11 cellular contexts compared by ENCODE assay signal in genomic region chr11:5691238-5691962, GRCh38. TPM values are rescaled to one million over a fixed set of nuclear protein-coding genes. Genes with fewer than 3 reads are reported as not detected.
DNase-seq lines count a peak whose midpoint lies in the region; ATAC-seq, FAIRE-seq and TF ChIP-seq lines count a peak whose summit lies in the region.
"Not testable (repeated sequence)": the region's sequence is repeated elsewhere in the genome, so short reads cannot be mapped to it uniquely, and the experiment has no call there.
"Had no signal": no experiment of that assay in that cellular context is flagged by ENCODE, and none has a peak within 500 bp of the region (broad histone marks: within the 10 kb centered on the region; RNA-seq: fewer than 3 reads in every experiment).

No MANE protein-coding gene starts in this region.

- not testable (repeated sequence) for H3K79me2 ChIP-seq in K562 (ENCODE audit: control insufficient read depth, insufficient read depth, low read length)

- not testable (repeated sequence) for FAIRE-seq in K562 (lab: Jason Lieb, UNC)

- intact Hi-C loops in CD4-positive, alpha-beta T cell (cut with DNase I, micrococcal nuclease), result loop anchor here (10.0 kb wide), 3 partner anchors 543 to 1087 kb away; partner anchors contain the start of genes CNGA4 (in 1 of the 2), FHIP1B (in 1 of the 2) and TRIM68 (in 1 of the 2)
- intact Hi-C loops in activated CD4-positive, alpha-beta memory T cell treated with anti-CD3 and anti-CD28 coated beads for 36 hours (cut with micrococcal nuclease), result loop anchor here (5.0 kb wide), 1 partner anchor 1056 kb away; no protein-coding TSS in a partner anchor
- intact Hi-C loops in K562 (cut with micrococcal nuclease); esophagus squamous epithelium (cut with DNase I); sigmoid colon (cut with DNase I): not testable (repeated sequence)

- H3K27me3 Mint-ChIP-seq in CD4-positive, alpha-beta T cell; IgD-negative memory B cell; activated CD4-positive, alpha-beta memory T cell treated with anti-CD3 and anti-CD28 coated beads for 36 hours: not testable (repeated sequence)

- TF ChIP-seq RAD21 in K562 (CRISPR knock-in tag; conservative IDR thresholded peaks at IDR 0.05 in 1 of 2, IDR thresholded peaks at IDR 0.05 in 1 of 2), result not testable (repeated sequence)

- not testable (repeated sequence) for H3K9me1 ChIP-seq in K562 (ENCODE audit: control insufficient read depth, insufficient read depth, low read length)

- H2AFZ ChIP-seq in K562 (ENCODE audit: low read depth, low read length), result not testable (repeated sequence)

- H3K9me3 Mint-ChIP-seq in CD4-positive, alpha-beta T cell; IgD-negative memory B cell; activated CD4-positive, alpha-beta memory T cell treated with anti-CD3 and anti-CD28 coated beads for 36 hours: not testable (repeated sequence)

- not testable (repeated sequence) for H4K20me1 ChIP-seq in K562 (replicated peaks; ENCODE audit: control insufficient read depth, insufficient read depth, low read length)

- H3K9me3 ChIP-seq in CD4-positive, alpha-beta T cell (ENCODE audit: control insufficient read depth, low read length); K562 (replicated peaks; ENCODE audit: control insufficient read depth, insufficient read depth, low read depth, low read length); esophagus squamous epithelium; lung (ENCODE audit: control insufficient read depth in 2 of 2, insufficient read depth in 1 of 2, low read length in 1 of 2); sigmoid colon; tibial nerve: not testable (repeated sequence)

- in situ Hi-C loops in K562 (cut with MboI), result not testable (repeated sequence)

- H3K27me3 ChIP-seq in CD4-positive, alpha-beta T cell (ENCODE audit: control insufficient read depth, insufficient read depth, low read length); K562 (ENCODE audit: control insufficient read depth in 2 of 2, insufficient read depth in 2 of 2, low read length in 2 of 2); esophagus squamous epithelium; lung (ENCODE audit: control insufficient read depth, insufficient read depth); sigmoid colon; tibial nerve: not testable (repeated sequence)

- peaks cover 59% of the 10 kb centered on the region for H3K36me3 Mint-ChIP-seq in CD4-positive, alpha-beta T cell (ENCODE audit: low read depth)
- H3K36me3 Mint-ChIP-seq in IgD-negative memory B cell, result not testable (repeated sequence)
- H3K36me3 Mint-ChIP-seq in activated CD4-positive, alpha-beta memory T cell treated with anti-CD3 and anti-CD28 coated beads for 36 hours, result peaks cover 11% of the 10 kb centered on the region

- not testable (repeated sequence) for TF ChIP-seq POLR2A in K562 (conservative IDR thresholded peaks at IDR 0.05); esophagus squamous epithelium (IDR thresholded peaks at IDR 0.05); sigmoid colon (IDR thresholded peaks at IDR 0.05); tibial nerve (IDR thresholded peaks at IDR 0.05)

- not testable (repeated sequence) for H3K36me3 ChIP-seq in K562 (ENCODE audit: control insufficient read depth, insufficient read depth, low read length); esophagus squamous epithelium; lung (ENCODE audit: control insufficient read depth in 2 of 2, insufficient read depth in 2 of 2, low read length in 2 of 2); sigmoid colon; tibial nerve

- peaks cover 72% of the 10 kb centered on the region for H3K4me1 Mint-ChIP-seq in CD4-positive, alpha-beta T cell (ENCODE audit: low read depth)
- peaks cover 35 to 47% (median 42%) of the 10 kb centered on the region in 3 donors for H3K4me1 Mint-ChIP-seq in IgD-negative memory B cell
- H3K4me1 Mint-ChIP-seq in activated CD4-positive, alpha-beta memory T cell treated with anti-CD3 and anti-CD28 coated beads for 36 hours (ENCODE audit: low read depth), result peaks cover 51% of the 10 kb centered on the region

- peaks cover 0 to 26% of the 10 kb centered on the region in 2 experiments; a peak in 4 of 5 replicates for H3K4me1 ChIP-seq in K562 (replicated peaks in 1 of 2; ENCODE audit: control insufficient read depth in 2 of 2, insufficient read depth in 2 of 2, low read length in 2 of 2)
- peaks cover 3 to 52% (median 10%) of the 10 kb centered on the region in 3 donors for H3K4me1 ChIP-seq in esophagus squamous epithelium
- H3K4me1 ChIP-seq in lung (ENCODE audit: control insufficient read depth in 2 of 2, insufficient read depth in 2 of 2, low read length in 2 of 2), result not testable (repeated sequence)
- peaks cover 0 to 25% (median 23%) of the 10 kb centered on the region in 4 donors for H3K4me1 ChIP-seq in sigmoid colon
- peaks cover 0 to 42% (median 10%) of the 10 kb centered on the region in 4 donors for H3K4me1 ChIP-seq in tibial nerve

- peak overlapping the region; percentile 77 for H3K27ac ChIP-seq in CD4-positive, alpha-beta T cell (ENCODE audit: low read depth, low read length)
- not testable (repeated sequence) for H3K27ac ChIP-seq in K562 (ENCODE audit: extremely low read depth, low read depth, low read length)
- peak overlapping the region; percentile 83 to 91 (median 88) for H3K27ac ChIP-seq in esophagus squamous epithelium
- H3K27ac ChIP-seq in lung (ENCODE audit: low read depth in 1 of 2, low read length in 1 of 2), result peak overlapping the region; percentile 84 to 89
- peak overlapping the region; percentile 80 to 89 (median 84) for H3K27ac ChIP-seq in sigmoid colon
- peak overlapping the region; percentile 55 to 95 (median 86) for H3K27ac ChIP-seq in tibial nerve

- 9% methylated on average over 6 of the region's 12 CpGs for whole genome bisulfite sequencing in K562 (ENCODE audit: insufficient coverage, low coverage, missing lambda C conversion rate)
- WGBS in esophagus squamous epithelium, 2 donors, result 63 to 77% methylated on average over 4 to 12 of the region's 12 CpGs
- WGBS in lung, 2 donors, result 26 to 33% methylated on average over 12 of the region's 12 CpGs
- WGBS in sigmoid colon, 2 donors, result 40 to 67% methylated on average over 12 of the region's 12 CpGs
- 71 to 75% methylated on average over 12 of the region's 12 CpGs for WGBS in tibial nerve, 2 donors

- POLR2A ChIA-PET in CD4-positive, alpha-beta T cell (lab: Charles Lee), result interaction anchor here (0.6 to 2.5 kb wide), 4 partner anchors 10 to 45 kb away, joined by 3 to 17 read pairs (median 6); partner anchors contain the start of gene OR56B1
- POLR2A ChIA-PET in activated CD4-positive, alpha-beta memory T cell treated with anti-CD3 and anti-CD28 coated beads for 36 hours (lab: Charles Lee), result interaction anchor here (1.1 kb wide), 1 partner anchor 10 kb away, joined by 3 read pairs; no protein-coding TSS in a partner anchor
- POLR2A ChIA-PET in K562 (lab: Yijun Ruan, JAX), result interaction anchor here (1.3 kb wide), 1 partner anchor 14 kb away, joined by 5 read pairs; no protein-coding TSS in a partner anchor

- H3K4me3 Mint-ChIP-seq in CD4-positive, alpha-beta T cell, result peak overlapping the region; percentile 92
- peak overlapping the region; percentile 90 to 100 (median 98) for H3K4me3 Mint-ChIP-seq in IgD-negative memory B cell
- peak overlapping the region; percentile 89 for H3K4me3 Mint-ChIP-seq in activated CD4-positive, alpha-beta memory T cell treated with anti-CD3 and anti-CD28 coated beads for 36 hours

- BruUV-seq in K562 (replicated peaks; lab: Mats Ljungman, UMichigan), result not testable (repeated sequence)

- not testable (repeated sequence) for H3K4me3 ChIP-seq in K562
- H3K4me3 ChIP-seq in esophagus squamous epithelium (peak overlapping the region; percentile 37 to 60 (median 43)), lung (peak overlapping the region; percentile 38), sigmoid colon (peak overlapping the region; percentile 20 to 51 (median 38)), tibial nerve (peak overlapping the region; percentile 20 to 54 (median 47))

- not testable (repeated sequence) for DNase-seq in CD4-positive, alpha-beta T cell; activated CD4-positive, alpha-beta memory T cell treated with anti-CD3 and anti-CD28 coated beads for 36 hours; K562 (ENCODE audit: extremely low read depth in 1 of 4, low spot score in 3 of 4); esophagus squamous epithelium (lab: John Stamatoyannopoulos, UW); lung (ENCODE audit: low spot score); sigmoid colon; tibial nerve (ENCODE audit: low spot score in 2 of 2)

- not testable (repeated sequence) for TF ChIP-seq EP300 in K562 (IDR thresholded peaks at IDR 0.05; ENCODE audit: low read length); sigmoid colon (IDR thresholded peaks at IDR 0.05); tibial nerve (IDR thresholded peaks at IDR 0.05)

- peak overlapping the region; percentile 60 for H3K4me2 ChIP-seq in K562 (ENCODE audit: insufficient read depth, low read length)

- TF ChIP-seq CTCF in CD4-positive, alpha-beta T cell (IDR thresholded peaks at IDR 0.05); K562 (IDR thresholded peaks at IDR 0.05 in 2 of 3, conservative IDR thresholded peaks at IDR 0.05 in 1 of 3; ENCODE audit: insufficient read depth in 2 of 3, low read depth in 1 of 3, low read length in 3 of 3); esophagus squamous epithelium (IDR thresholded peaks at IDR 0.05); lung (IDR thresholded peaks at IDR 0.05; ENCODE audit: control extremely low read depth, extremely low read depth); sigmoid colon (IDR thresholded peaks at IDR 0.05); tibial nerve (IDR thresholded peaks at IDR 0.05): not testable (repeated sequence)

- not testable (repeated sequence) for H3K9ac ChIP-seq in K562 (ENCODE audit: insufficient read depth in 1 of 2, low read depth in 2 of 2, low read length in 2 of 2)

- peak; percentile 26 for ATAC-seq in CD4-positive, alpha-beta T cell (ENCODE audit: poor library complexity)
- peak; percentile 38 for ATAC-seq in K562
- not testable (repeated sequence) for ATAC-seq in lung (ENCODE audit: insufficient read depth, low FRiP score)

- H3K27ac Mint-ChIP-seq in CD4-positive, alpha-beta T cell, result peak overlapping the region; percentile 91
- H3K27ac Mint-ChIP-seq in IgD-negative memory B cell, result peak overlapping the region; percentile 87 to 98 (median 98)
- H3K27ac Mint-ChIP-seq in activated CD4-positive, alpha-beta memory T cell treated with anti-CD3 and anti-CD28 coated beads for 36 hours, result peak overlapping the region; percentile 92

- CTCF ChIA-PET in CD4-positive, alpha-beta T cell (lab: Charles Lee); K562 (lab: Yijun Ruan, JAX; ENCODE audit: low intra/inter-chr PET ratio): not testable (repeated sequence)
- CTCF ChIA-PET in activated CD4-positive, alpha-beta memory T cell treated with anti-CD3 and anti-CD28 coated beads for 36 hours (lab: Charles Lee), result interaction anchor here (0.6 kb wide), 1 partner anchor 1096 kb away, joined by 3 read pairs; no protein-coding TSS in a partner anchor

RNA-seq across cellular contexts. Expression of gene TRIM22, which starts 1.8 kb away (rescaled TPM):
- 100 to 1,000 TPM; 198 to 206 TPM for total RNA-seq in CD4-positive, alpha-beta T cell
- polyA plus RNA-seq in IgD-negative memory B cell, result 210 TPM
- total RNA-seq in activated CD4-positive, alpha-beta memory T cell treated with anti-CD3 and anti-CD28 coated beads for 36 hours, result 100 to 1,000 TPM in 1 of 2 experiments, 10 to 100 TPM in 1; 98.5 to 104 TPM
- 0.46 and 0.55 TPM in 2 replicates for total RNA-seq in K562 (2011; cell fraction: chromatin; rRNA removed; ENCODE audit: low replicate concordance)
- 0.26 TPM in 1 of 2 replicates, not detected in the other for total RNA-seq in K562 (2011; cell fraction: nucleolus; rRNA removed)
- not detected in 2 replicates for total RNA-seq in K562 (2011; cell fraction: nucleoplasm; rRNA removed)
- total RNA-seq in K562 (2014; rRNA removed), result 0.20 and 1.1 TPM in 2 replicates
- total RNA-seq in K562 (2014; rRNA removed; fragmentation: Illumina TruSeq; extraction: Trizol), result 0.11 and 0.19 TPM in 2 replicates
- 0.18 and 0.30 TPM in 2 replicates for total RNA-seq in K562 (2015; rRNA removed; fragmentation: Illumina TruSeq; extraction: Trizol)
- 0.35 and 1.2 TPM in 2 replicates for total RNA-seq in K562 (2021)
- 0.18 and 0.60 TPM in 2 replicates for polyA plus RNA-seq in K562 (2011; rRNA removed)
- polyA plus RNA-seq in K562 (2011; cell fraction: cytosol; rRNA removed), result 0.06 and 0.38 TPM in 2 replicates
- 0.44 and 0.72 TPM in 2 replicates for polyA plus RNA-seq in K562 (2011; cell fraction: nucleus; rRNA removed)
- 0.23 and 1.0 TPM in 2 replicates for polyA plus RNA-seq in K562 (2012)
- 0.06 and 0.18 TPM in 2 replicates for polyA plus RNA-seq in K562 (2014; fragmentation: Illumina TruSeq; extraction: Trizol)
- polyA plus RNA-seq in K562 (2014; fragmentation: Nextera tagmentation; extraction: Ambion mirVana), result under 1 TPM in 1 of 2 experiments, not detected in 1; 0.17 TPM
- polyA plus RNA-seq in K562 (2014; rRNA removed), result 0.09 TPM in 1 of 2 replicates, not detected in the other
- 0.28 and 0.54 TPM in 2 replicates for polyA minus RNA-seq in K562 (2011; rRNA and poly(A)+ RNA removed)
- not detected in 2 replicates for polyA minus RNA-seq in K562 (2011; cell fraction: cytosol; rRNA and poly(A)+ RNA removed)
- 0.27 and 1.1 TPM in 2 replicates for polyA minus RNA-seq in K562 (2011; cell fraction: nucleus; rRNA and poly(A)+ RNA removed)
- total RNA-seq in esophagus squamous epithelium, result 10 to 100 TPM; 16.0 to 51.9 (median 32.1) TPM
- 100 to 1,000 TPM; 107 to 128 TPM for total RNA-seq in lung
- 100 to 1,000 TPM in 1 of 2 donors, 10 to 100 TPM in 1; 59.0 to 173 TPM for polyA plus RNA-seq in lung
- 10 to 100 TPM; 21.1 to 64.8 (median 40.5) TPM for total RNA-seq in sigmoid colon
- 100 to 1,000 TPM in 1 of 3 donors, 1 to 10 TPM in 2; 6.6 to 106 (median 7.9) TPM for polyA plus RNA-seq in sigmoid colon
- total RNA-seq in tibial nerve, result 100 to 1,000 TPM in 2 of 4 donors, 10 to 100 TPM in 2; 78.3 to 131 (median 100) TPM
- total RNA-seq: cardiac muscle cell had no signal

RNA-seq across cellular contexts. Expression of gene TRIM5, which starts 6.5 kb away (rescaled TPM):
- 1 to 10 TPM; 5.9 to 8.0 TPM for total RNA-seq in CD4-positive, alpha-beta T cell
- polyA plus RNA-seq in IgD-negative memory B cell (4.5 TPM), K562 (2011; rRNA removed) (15.3 and 17.6 TPM in 2 replicates), K562 (2014; fragmentation: Illumina TruSeq; extraction: Trizol) (16.6 and 20.8 TPM in 2 replicates), K562 (2014; fragmentation: Nextera tagmentation; extraction: Ambion mirVana) (10 to 100 TPM; 13.7 to 18.0 TPM), K562 (2014; rRNA removed) (7.7 and 10.2 TPM in 2 replicates), lung (10 to 100 TPM; 12.3 to 15.3 TPM), sigmoid colon (10 to 100 TPM in 1 of 3 donors, 1 to 10 TPM in 2; 5.4 to 12.4 (median 7.2) TPM)
- total RNA-seq in activated CD4-positive, alpha-beta memory T cell treated with anti-CD3 and anti-CD28 coated beads for 36 hours, result 10 to 100 TPM; 18.9 to 21.0 TPM
- 22.0 and 29.7 TPM in 2 replicates for total RNA-seq in K562 (2011; cell fraction: chromatin; rRNA removed; ENCODE audit: low replicate concordance)
- 12.5 and 13.2 TPM in 2 replicates for total RNA-seq in K562 (2011; cell fraction: nucleolus; rRNA removed)
- total RNA-seq in K562 (2011; cell fraction: nucleoplasm; rRNA removed), result 22.2 and 39.0 TPM in 2 replicates
- total RNA-seq in K562 (2014; rRNA removed) (11.7 and 12.0 TPM in 2 replicates), K562 (2014; rRNA removed; fragmentation: Illumina TruSeq; extraction: Trizol) (16.5 and 18.8 TPM in 2 replicates), K562 (2015; rRNA removed; fragmentation: Illumina TruSeq; extraction: Trizol) (13.9 and 15.0 TPM in 2 replicates), K562 (2021) (14.8 and 15.2 TPM in 2 replicates), esophagus squamous epithelium (10 to 100 TPM; 12.6 to 15.7 (median 14.9) TPM), lung (10 to 100 TPM; 34.1 to 46.0 TPM), sigmoid colon (10 to 100 TPM; 11.7 to 29.9 (median 14.3) TPM), tibial nerve (10 to 100 TPM; 16.9 to 38.7 (median 26.1) TPM)
- 6.0 and 14.1 TPM in 2 replicates for polyA plus RNA-seq in K562 (2011; cell fraction: cytosol; rRNA removed)
- 10.1 and 14.1 TPM in 2 replicates for polyA plus RNA-seq in K562 (2011; cell fraction: nucleus; rRNA removed)
- polyA plus RNA-seq in K562 (2012), result 12.0 and 21.5 TPM in 2 replicates
- polyA minus RNA-seq in K562 (2011; rRNA and poly(A)+ RNA removed), result 23.7 and 29.9 TPM in 2 replicates
- polyA minus RNA-seq in K562 (2011; cell fraction: cytosol; rRNA and poly(A)+ RNA removed), result 10.3 and 10.4 TPM in 2 replicates
- 9.0 and 15.6 TPM in 2 replicates for polyA minus RNA-seq in K562 (2011; cell fraction: nucleus; rRNA and poly(A)+ RNA removed)

RNA-seq across cellular contexts. Expression of gene OR56B1, which starts 44.8 kb away (rescaled TPM):
- total RNA-seq in CD4-positive, alpha-beta T cell, result under 1 TPM; 0.14 to 0.17 TPM
- polyA plus RNA-seq in IgD-negative memory B cell, result not detected
- under 1 TPM; 0.12 to 0.19 TPM for total RNA-seq in activated CD4-positive, alpha-beta memory T cell treated with anti-CD3 and anti-CD28 coated beads for 36 hours
- total RNA-seq in K562 (2011; cell fraction: chromatin; rRNA removed; ENCODE audit: low replicate concordance), result not detected in 2 replicates
- not detected in 2 replicates for total RNA-seq in K562 (2011; cell fraction: nucleolus; rRNA removed)
- total RNA-seq in K562 (2011; cell fraction: nucleoplasm; rRNA removed), result not detected in 2 replicates
- not detected in 2 replicates for total RNA-seq in K562 (2014; rRNA removed)
- total RNA-seq in K562 (2014; rRNA removed; fragmentation: Illumina TruSeq; extraction: Trizol), result not detected in 2 replicates
- not detected in 2 replicates for total RNA-seq in K562 (2015; rRNA removed; fragmentation: Illumina TruSeq; extraction: Trizol)
- total RNA-seq in K562 (2021), result not detected in 2 replicates
- not detected in 2 replicates for polyA plus RNA-seq in K562 (2011; rRNA removed)
- polyA plus RNA-seq in K562 (2011; cell fraction: cytosol; rRNA removed), result not detected in 2 replicates
- polyA plus RNA-seq in K562 (2011; cell fraction: nucleus; rRNA removed), result not detected in 2 replicates
- polyA plus RNA-seq in K562 (2012), result not detected in 2 replicates
- not detected in 2 replicates for polyA plus RNA-seq in K562 (2014; fragmentation: Illumina TruSeq; extraction: Trizol)
- polyA plus RNA-seq in K562 (2014; fragmentation: Nextera tagmentation; extraction: Ambion mirVana), result not detected
- not detected in 2 replicates for polyA plus RNA-seq in K562 (2014; rRNA removed)
- polyA minus RNA-seq in K562 (2011; rRNA and poly(A)+ RNA removed), result not detected in 2 replicates
- not detected in 2 replicates for polyA minus RNA-seq in K562 (2011; cell fraction: cytosol; rRNA and poly(A)+ RNA removed)
- polyA minus RNA-seq in K562 (2011; cell fraction: nucleus; rRNA and poly(A)+ RNA removed), result not detected in 2 replicates
- not detected for total RNA-seq in esophagus squamous epithelium
- not detected for total RNA-seq in lung
- polyA plus RNA-seq in lung, result under 1 TPM; 0.03 to 0.08 TPM
- total RNA-seq in sigmoid colon, result under 1 TPM in 2 of 4 donors, not detected in 2; under 0.01 to 0.83 TPM
- polyA plus RNA-seq in sigmoid colon, result under 1 TPM in 1 of 3 donors, not detected in 2; 0.12 TPM
- total RNA-seq in tibial nerve, result under 1 TPM in 2 of 4 donors, not detected in 2; 0.20 to 0.63 TPM
- total RNA-seq: cardiac muscle cell, left colon, Right ventricle myocardium superior had no signal
- polyA plus RNA-seq: cardiac muscle cell had no signal

Comparison
In these comparisons a context has a peak if more than half of its experiments do, and no peak if none do; other contexts are left out.
1. RNA of gene TRIM22, which starts 1.8 kb away (total RNA-seq): 198 to 206 TPM in CD4-positive, alpha-beta T cell, 107 to 128 TPM in lung, 78.3 to 131 TPM in tibial nerve, 98.5 to 104 TPM in activated CD4-positive, alpha-beta memory T cell treated with anti-CD3 and anti-CD28 coated beads for 36 hours, 16.0 to 51.9 TPM in esophagus squamous epithelium and 21.1 to 64.8 TPM in sigmoid colon; 0.11 to 1.2 TPM in K562; every median in the first group is over 4 times any median in the second.
2. Peak in every context shown above with its lines, with median percentiles within 50 percentile points of each other: H3K27ac Mint-ChIP-seq and H3K4me3 Mint-ChIP-seq.